ENCODE assay signal across 8 cellular contexts in the genomic region with DNA sequence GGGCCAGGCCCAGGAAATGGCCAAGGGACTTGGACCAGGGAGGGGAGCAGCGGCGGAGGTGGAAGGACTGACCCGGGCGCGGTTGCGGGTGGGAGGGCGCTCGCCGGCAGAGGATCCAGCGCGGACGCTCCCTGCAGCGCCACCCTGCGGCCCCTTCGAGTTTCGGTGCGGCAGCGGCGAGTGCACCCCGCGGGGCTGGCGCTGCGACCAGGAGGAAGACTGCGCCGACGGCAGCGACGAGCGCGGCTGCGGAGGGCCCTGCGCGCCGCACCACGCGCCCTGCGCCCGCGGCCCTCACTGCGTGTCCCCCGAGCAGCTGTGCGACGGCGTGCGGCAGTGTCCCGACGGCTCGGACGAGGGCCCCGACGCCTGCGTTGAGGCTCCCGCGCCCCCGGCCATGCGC. TPM values are rescaled to one million over a fixed set of nuclear protein-coding genes. Genes with fewer than 3 reads are reported as not detected.
A peak's percentile ranks its signal among the peaks of the same experiment; 100 is the strongest.
DNase-seq lines count a peak whose midpoint lies in the region; ATAC-seq and TF ChIP-seq lines count a peak whose summit lies in the region.

No MANE protein-coding gene starts in this region.

- CTCF ChIA-PET in GM10248 (lab: Yijun Ruan, JAX) = interaction anchor here (1.0 to 1.5 kb wide), 3 partner anchors 10 to 128 kb away, joined by 3 to 6 read pairs (median 3); no protein-coding TSS in a partner anchor

- no peaks in the 10 kb centered on the region for H3K4me1 ChIP-seq in neural progenitor cell

- TF ChIP-seq CTCF in GM10248 (IDR thresholded peaks at IDR 0.05; ENCODE audit: control extremely low read depth, extremely low read depth, low read depth, missing control alignments) = peak; percentile 20
- no peak for TF ChIP-seq CTCF in epithelial cell of esophagus (IDR thresholded peaks at IDR 0.05; ENCODE audit: insufficient read depth, low read depth, low read length, missing control alignments)
- peak; percentile 75 for TF ChIP-seq CTCF in neural progenitor cell (IDR thresholded peaks at IDR 0.05)

- H3K27me3 Mint-ChIP-seq in T-helper 17 cell (peaks cover 34% of the 10 kb centered on the region), neural progenitor cell (ENCODE audit: insufficient read depth, low read depth) (peaks cover 7% of the 10 kb centered on the region)

- H3K27me3 ChIP-seq in neural progenitor cell = peaks cover 66% of the 10 kb centered on the region

- H3K4me1 Mint-ChIP-seq in T-helper 17 cell (peaks cover 7% of the 10 kb centered on the region), neural progenitor cell (peaks cover 21% of the 10 kb centered on the region)

- H3K9ac ChIP-seq in neural progenitor cell = no peak overlapping the region

- H3K4me3 Mint-ChIP-seq in T-helper 17 cell (peak overlapping the region; percentile 52), neural progenitor cell (peak overlapping the region; percentile 67)

- H3K27ac ChIP-seq in neural progenitor cell = no peak overlapping the region

- no peaks in the 10 kb centered on the region for H3K79me2 ChIP-seq in neural progenitor cell (ENCODE audit: low read depth)

- DNase-seq in GM10248 (ENCODE audit: extremely low spot score) (peak; percentile 44), T-helper 17 cell (peak in 2 of 3 donors; percentile 19 to 28), epithelial cell of esophagus (ENCODE audit: low read depth) (peak; percentile 18), neural progenitor cell (ENCODE audit: low spot score) (peak; percentile 86), NCI-H226 (no peak), cerebellar cortex (ENCODE audit: low spot score) (no peak)

- H3K9me3 ChIP-seq in T-helper 17 cell (ENCODE audit: control insufficient read depth, low read length, poor library complexity, severe bottlenecking) (no peaks in the 10 kb centered on the region), neural progenitor cell (ENCODE audit: low read depth) (no peaks in the 10 kb centered on the region)

- H3K9me3 Mint-ChIP-seq in neural progenitor cell = no peaks in the 10 kb centered on the region

- H3K4me3 ChIP-seq in epithelial cell of esophagus (ENCODE audit: low read length) (no peak overlapping the region), neural progenitor cell (peak overlapping the region; percentile 33)

- peak overlapping the region; percentile 72 for H3K4me2 ChIP-seq in neural progenitor cell

- POLR2A ChIA-PET in GM10248 (lab: Yijun Ruan, JAX) = no interaction called here

- H3K27ac Mint-ChIP-seq in T-helper 17 cell (no peak overlapping the region), neural progenitor cell (no peak overlapping the region)

- H2AFZ ChIP-seq in neural progenitor cell (replicated peaks) = peak overlapping the region; percentile 90

- no peaks in the 10 kb centered on the region for H3K36me3 ChIP-seq in neural progenitor cell

- H4K20me1 ChIP-seq in neural progenitor cell (ENCODE audit: low read depth) = no peaks in the 10 kb centered on the region

- H3K36me3 Mint-ChIP-seq in T-helper 17 cell (ENCODE audit: low read depth) (no peaks in the 10 kb centered on the region), neural progenitor cell (no peaks in the 10 kb centered on the region)

- peak; percentile 59 for ATAC-seq in T-helper 17 cell
- ATAC-seq in GM18873 (IDR thresholded peaks at IDR 0.05; ENCODE audit: low FRiP score, unreplicated experiment) = no peak
- no peak for ATAC-seq in HG03196 (IDR thresholded peaks at IDR 0.05; ENCODE audit: unreplicated experiment)

- no peaks in the 10 kb centered on the region for H3F3A ChIP-seq in neural progenitor cell (ENCODE audit: low read depth)

RNA-seq across cellular contexts. Expression of gene ZNF467, which starts 16.8 kb away (rescaled TPM):
- total RNA-seq in T-helper 17 cell = 1 to 10 TPM; 3.3 to 8.4 TPM
- total RNA-seq in neural progenitor cell (ENCODE audit: low replicate concordance) = 0.17 and 1.7 TPM in 2 replicates

RNA-seq across cellular contexts. Expression of gene ZNF862, which starts 48.0 kb away (rescaled TPM):
- total RNA-seq in T-helper 17 cell = 10 to 100 TPM; 27.5 to 31.0 TPM
- total RNA-seq in neural progenitor cell (ENCODE audit: low replicate concordance) = 5.9 and 12.6 TPM in 2 replicates

Comparison
In these comparisons a context has a peak if more than half of its experiments do, and no peak if none do; other contexts are left out.
1. DNase-seq: peak in GM10248 (single experiment), T-helper 17 cell (2 of 3), epithelial cell of esophagus (single experiment) and neural progenitor cell (single experiment); none in NCI-H226 (single experiment) and cerebellar cortex (single experiment).